ENCODE assay signal across 1 cellular context in genomic region chr1:183584155-183584554, GRCh38.
TF ChIP-seq lines count a peak whose summit lies in the region.

No MANE protein-coding gene starts in this region.

TF ChIP-seq in K562, 482 proteins besides CTCF, POLR2A, EP300 and RAD21 (continued from another document):
- no peak for TF ChIP-seq RBM17 (IDR thresholded peaks at IDR 0.05; ENCODE audit: borderline replicate concordance, low read depth, low read length)
- TF ChIP-seq CEBPB (tag; IDR thresholded peaks at IDR 0.05) = peak; percentile 98
- no peak for TF ChIP-seq STAG1 (CRISPR knock-in tag; IDR thresholded peaks at IDR 0.05; ENCODE audit: borderline replicate concordance)
- TF ChIP-seq CEBPG (CRISPR knock-in tag; IDR thresholded peaks at IDR 0.05) = peak; percentile 79
- peak; percentile 87 to 98 for TF ChIP-seq CEBPG (tag; conservative IDR thresholded peaks at IDR 0.05 in 1 of 2, IDR thresholded peaks at IDR 0.05 in 1 of 2)
